In genomic region chr11:326592-326841, GRCh38 we compare ENCODE assay signal across 8 cellular contexts. TPM values are rescaled to one million over a fixed set of nuclear protein-coding genes. Genes with fewer than 3 reads are reported as not detected.
A peak's percentile ranks its signal among the peaks of the same experiment; 100 is the strongest.
DNase-seq lines count a peak whose midpoint lies in the region; ATAC-seq and TF ChIP-seq lines count a peak whose summit lies in the region.

No MANE protein-coding gene starts in this region.

- in situ Hi-C loops in brain microvascular endothelial cell (cut with HindIII; ENCODE audit: low pct_ligation_motif_present, low sequenced_read_pairs) = no loop called here

- H3K4me1 Mint-ChIP-seq in nephron = peaks cover 52% of the 10 kb centered on the region

- H3K27me3 Mint-ChIP-seq in nephron (ENCODE audit: low read depth) = no peaks in the 10 kb centered on the region

- no peaks in the 10 kb centered on the region for H3K36me3 ChIP-seq in heart right ventricle
- no peaks in the 10 kb centered on the region for H3K36me3 ChIP-seq in brain microvascular endothelial cell (replicated peaks)

- WGBS in heart right ventricle, 2 donors = 57 to 62% methylated on average over 6 of the region's 6 CpGs

- H3K27ac ChIP-seq in heart right ventricle (peak overlapping the region; percentile 90 to 98 (median 96)), brain microvascular endothelial cell (peak overlapping the region; percentile 56)

- no peaks in the 10 kb centered on the region for H3K36me3 Mint-ChIP-seq in nephron (ENCODE audit: low read depth)

- ATAC-seq in heart right ventricle (peak in 2 of 8 donors; percentile 4 to 23), left ventricle myocardium superior (no peak), GM21786 (IDR thresholded peaks at IDR 0.05; ENCODE audit: unreplicated experiment) (no peak), HG03469 (IDR thresholded peaks at IDR 0.05; ENCODE audit: unreplicated experiment) (no peak), GM19035 (IDR thresholded peaks at IDR 0.05; ENCODE audit: unreplicated experiment) (no peak)

- no peaks in the 10 kb centered on the region for H3K9me3 Mint-ChIP-seq in nephron

- no peak for DNase-seq in heart right ventricle
- no peak for DNase-seq in left ventricle myocardium superior
- no peak for DNase-seq in brain microvascular endothelial cell
- no peak for DNase-seq in anterior cingulate cortex (lab: John Stamatoyannopoulos, UW)

- H3K27me3 ChIP-seq in heart right ventricle (no peaks in the 10 kb centered on the region), brain microvascular endothelial cell (replicated peaks) (no peaks in the 10 kb centered on the region)

- intact Hi-C loops in heart right ventricle (cut with DNase I) = no loop called here
- intact Hi-C loops in left ventricle myocardium superior (cut with micrococcal nuclease) = no loop called here

- H3K27ac Mint-ChIP-seq in nephron = peak overlapping the region; percentile 96 to 98 (median 97)

- no peaks in the 10 kb centered on the region for H3K9me3 ChIP-seq in heart right ventricle

- peak overlapping the region in 1 of 3 experiments; percentile 43 for H3K4me3 Mint-ChIP-seq in nephron

- TF ChIP-seq CTCF in heart right ventricle (IDR thresholded peaks at IDR 0.05) (no peak), brain microvascular endothelial cell (IDR thresholded peaks at IDR 0.05; ENCODE audit: low read depth, low read length, missing control alignments) (no peak), nephron (IDR thresholded peaks at IDR 0.05; ENCODE audit: unreplicated experiment in 3 of 3) (no peak)

- H3K4me1 ChIP-seq in heart right ventricle = peaks cover 15 to 58% (median 42%) of the 10 kb centered on the region in 9 donors

- H3K4me3 ChIP-seq in heart right ventricle (peak overlapping the region in 4 of 10 donors; percentile 12 to 39 (median 15)), brain microvascular endothelial cell (ENCODE audit: low read depth, low read length) (no peak overlapping the region)

RNA-seq across cellular contexts. Expression of gene IFITM3, which starts 5.9 kb away (rescaled TPM):
- total RNA-seq in heart right ventricle (100 to 1,000 TPM in 9 of 10 donors, 10 to 100 TPM in 1; 94.1 to 591 (median 172) TPM), left ventricle myocardium superior (259 TPM)
- polyA plus RNA-seq in heart right ventricle = 1,000 to 10,000 TPM in 1 of 2 donors, 100 to 1,000 TPM in 1; 676 to 1,409 TPM

RNA-seq across cellular contexts. Expression of gene IFITM1, which starts 12.7 kb away (rescaled TPM):
- total RNA-seq in heart right ventricle = 100 to 1,000 TPM in 4 of 10 donors, 10 to 100 TPM in 6; 51.6 to 182 (median 94.9) TPM
- 100 to 1,000 TPM; 235 to 427 TPM for polyA plus RNA-seq in heart right ventricle
- 101 TPM for total RNA-seq in left ventricle myocardium superior

RNA-seq across cellular contexts. Expression of gene IFITM2, which starts 18.9 kb away (rescaled TPM):
- total RNA-seq in heart right ventricle (100 to 1,000 TPM in 7 of 10 donors, 10 to 100 TPM in 3; 57.2 to 333 (median 144) TPM), left ventricle myocardium superior (200 TPM)
- polyA plus RNA-seq in heart right ventricle = 100 to 1,000 TPM; 423 to 843 TPM

RNA-seq across cellular contexts. Expression of gene IFITM5, which starts 27.2 kb away (rescaled TPM):
- total RNA-seq in heart right ventricle (not detected), left ventricle myocardium superior (not detected)
- not detected for polyA plus RNA-seq in heart right ventricle

RNA-seq across cellular contexts. Expression of gene PGGHG, which starts 37.6 kb away (rescaled TPM):
- 10 to 100 TPM in 1 of 10 donors, 1 to 10 TPM in 9; 3.3 to 10.8 (median 5.9) TPM for total RNA-seq in heart right ventricle
- 10 to 100 TPM; 15.9 to 45.3 TPM for polyA plus RNA-seq in heart right ventricle
- 7.2 TPM for total RNA-seq in left ventricle myocardium superior
